Comparison of ENCODE assay signal across 12 cellular contexts in the genomic region with DNA sequence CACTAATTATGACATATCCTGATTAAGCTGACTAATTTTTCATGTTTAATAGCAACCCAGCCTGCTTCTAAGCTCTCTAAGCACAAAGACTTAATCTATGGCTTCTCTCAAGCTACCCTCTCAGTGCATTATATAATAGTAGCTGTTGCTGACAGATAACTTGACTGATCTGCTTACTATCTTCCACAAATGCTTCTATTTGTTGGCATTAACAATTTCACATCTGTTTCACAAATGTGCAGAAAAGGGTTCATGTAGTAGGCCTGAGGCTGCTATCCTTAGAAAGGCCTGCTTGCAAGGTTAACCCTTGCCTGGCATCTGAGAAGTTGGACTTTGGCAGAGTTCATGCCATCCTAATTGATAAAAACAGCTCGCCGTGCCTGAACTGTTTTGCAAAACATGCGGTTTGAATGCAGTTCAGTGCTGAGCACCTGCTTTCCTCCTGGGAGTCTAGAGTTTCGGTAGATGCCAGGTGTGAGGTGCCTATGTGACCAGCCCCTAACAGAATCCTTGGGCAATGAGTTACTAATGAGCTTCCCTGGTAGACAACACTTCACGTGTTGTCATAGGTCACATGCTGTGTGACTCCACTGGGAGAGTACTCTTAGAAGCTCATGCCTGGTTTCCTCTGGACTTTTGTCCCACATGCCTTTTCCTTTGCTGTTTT.
DNase-seq lines count a peak whose midpoint lies in the region; ATAC-seq, FAIRE-seq and TF ChIP-seq lines count a peak whose summit lies in the region.
"Had no signal": no experiment of that assay in that cellular context is flagged by ENCODE, and none has a peak within 500 bp of the region (broad histone marks: within the 10 kb centered on the region; RNA-seq: fewer than 3 reads in every experiment).

No MANE protein-coding gene starts in this region.

- BruUV-seq in GM12878 (replicated peaks; lab: Mats Ljungman, UMichigan) = no TSS peak

- in situ Hi-C loops in GM12878 (cut with MboI) = no loop called here

- no peak for FAIRE-seq in GM12878 (lab: Jason Lieb, UNC)

- POLR2A ChIA-PET in GM12878 (lab: Charles Lee) = no interaction called here

- TF ChIP-seq POLR2A in GM12878 (IDR thresholded peaks at IDR 0.05; ENCODE audit: low read depth, low read length) = no peak

- H3K79me2 ChIP-seq in GM12878 (ENCODE audit: control insufficient read depth, insufficient read depth, low read length) = no peaks in the 10 kb centered on the region
- no peaks in the 10 kb centered on the region for H3K79me2 ChIP-seq in hepatocyte

- H3K27ac ChIP-seq in GM12878 (ENCODE audit: control insufficient read depth, insufficient read depth) (no peak overlapping the region), right cardiac atrium (ENCODE audit: low read length) (no peak overlapping the region), hepatocyte (no peak overlapping the region)

- SMC1A ChIA-PET in GM12878 (lab: Charles Lee; ENCODE audit: uncharacterized antibody, unreplicated experiment) = interaction anchor here (0.9 to 1.7 kb wide), 5 partner anchors 15 to 138 kb away, joined by 3 to 5 read pairs (median 3); no protein-coding TSS in a partner anchor

- no peak for TF ChIP-seq CTCF in GM12878 (IDR thresholded peaks at IDR 0.05 in 2 of 3, conservative IDR thresholded peaks at IDR 0.05 in 1 of 3; ENCODE audit: control insufficient read depth in 2 of 3, extremely low read depth in 1 of 3, insufficient read depth in 1 of 3, low read depth in 3 of 3, low read length in 3 of 3)
- no peak for TF ChIP-seq CTCF in hepatocyte (IDR thresholded peaks at IDR 0.05; ENCODE audit: poor library complexity)

- H2AFZ ChIP-seq in GM12878 (ENCODE audit: control insufficient read depth, low read depth, low read length) = no peak overlapping the region
- H2AFZ ChIP-seq in hepatocyte = no peak overlapping the region

- WGBS in GM12878 (ENCODE audit: insufficient coverage, insufficient replicate concordance, low lambda C conversion rate, missing lambda C conversion rate) = 49% methylated on average over 5 of the region's 5 CpGs
- 88% methylated on average over 5 of the region's 5 CpGs for WGBS in right cardiac atrium
- WGBS in hepatocyte (ENCODE audit: low lambda C conversion rate, missing lambda C conversion rate) = 80% methylated on average over 5 of the region's 5 CpGs

- H4K20me1 ChIP-seq in GM12878 (ENCODE audit: control insufficient read depth, insufficient read depth) (no peaks in the 10 kb centered on the region), hepatocyte (ENCODE audit: insufficient read depth, poor library complexity, severe bottlenecking) (no peaks in the 10 kb centered on the region)

- intact Hi-C loops in GM12878 (cut with micrococcal nuclease; ENCODE audit: unreplicated experiment) = no loop called here
- intact Hi-C loops in right cardiac atrium (cut with DNase I) = no loop called here

- no peak for TF ChIP-seq EP300 in GM12878 (IDR thresholded peaks at IDR 0.05; ENCODE audit: borderline replicate concordance in 1 of 2, control insufficient read depth in 1 of 2, low read depth in 2 of 2, low read length in 2 of 2)

- no peak for TF ChIP-seq RAD21 in GM12878 (IDR thresholded peaks at IDR 0.05; ENCODE audit: insufficient read depth, low read depth, low read length)

- no peaks in the 10 kb centered on the region for H3K9me2 ChIP-seq in hepatocyte (replicated peaks; ENCODE audit: insufficient read depth)

- H3K4me2 ChIP-seq in GM12878 (ENCODE audit: control insufficient read depth, insufficient read depth) (no peak overlapping the region), hepatocyte (no peak overlapping the region)

- H3K36me3 ChIP-seq in GM12878 (ENCODE audit: control insufficient read depth in 2 of 2, insufficient read depth in 2 of 2, low read length in 1 of 2) = peaks cover 14 to 16% of the 10 kb centered on the region in 2 experiments; a peak in 3 of 4 replicates
- no peaks in the 10 kb centered on the region for H3K36me3 ChIP-seq in hepatocyte (replicated peaks; ENCODE audit: insufficient read depth, low read depth)

- RAD21 ChIA-PET in GM12878 (lab: Charles Lee; ENCODE audit: unreplicated experiment) = no interaction called here

- DNase-seq in GM12878 (ENCODE audit: low read depth, low spot score) = peak; percentile 39
- no peak for DNase-seq in right cardiac atrium
- no peak for DNase-seq in hepatocyte (ENCODE audit: low spot score)
- DNase-seq in DMS153 (lab: John Stamatoyannopoulos, UW) = no peak
- no peak for DNase-seq in activated T-cell treated with anti-CD3 and anti-CD28 coated beads for 4 hours
- DNase-seq: activated CD4-positive, alpha-beta T cell treated with anti-CD3 and anti-CD28 coated beads, Interleukin-2, amount 50 U/mL, for 1 hour; activated naive CD8-positive, alpha-beta T cell treated with anti-CD3 and anti-CD28 coated beads for 36 hours; CD8-positive, alpha-beta T cell; NCI-H1092 treated with DMSO at 0.1 percent for 48 hours had no signal

- H3K4me3 ChIP-seq in GM12878 (no peak overlapping the region), right cardiac atrium (ENCODE audit: low read length) (no peak overlapping the region), hepatocyte (no peak overlapping the region)

- H3K27me3 ChIP-seq in GM12878 (replicated peaks in 1 of 2; ENCODE audit: control insufficient read depth in 2 of 2, insufficient read depth in 2 of 2, low read length in 1 of 2) = no peaks in the 10 kb centered on the region
- H3K27me3 ChIP-seq in right cardiac atrium (ENCODE audit: control insufficient read depth, insufficient read depth) = no peaks in the 10 kb centered on the region
- H3K27me3 ChIP-seq in hepatocyte = no peaks in the 10 kb centered on the region

- no peak overlapping the region for H3K9ac ChIP-seq in GM12878 (ENCODE audit: control insufficient read depth, insufficient read depth, low read length)

- H3K9me3 ChIP-seq in GM12878 (replicated peaks; ENCODE audit: control insufficient read depth, insufficient read depth, low read length) (no peaks in the 10 kb centered on the region), right cardiac atrium (ENCODE audit: control insufficient read depth, low read length) (no peaks in the 10 kb centered on the region), hepatocyte (ENCODE audit: low read depth) (no peaks in the 10 kb centered on the region)

- H3K4me1 ChIP-seq in GM12878 (ENCODE audit: control insufficient read depth, insufficient read depth, low read length) = no peaks in the 10 kb centered on the region
- no peaks in the 10 kb centered on the region for H3K4me1 ChIP-seq in right cardiac atrium (ENCODE audit: control insufficient read depth, insufficient read depth, low read length)
- H3K4me1 ChIP-seq in hepatocyte (ENCODE audit: insufficient read depth) = no peaks in the 10 kb centered on the region

- ATAC-seq in GM18868 (IDR thresholded peaks at IDR 0.05; ENCODE audit: unreplicated experiment) = peak; percentile 66
- peak; percentile 87 for ATAC-seq in GM21786 (IDR thresholded peaks at IDR 0.05; ENCODE audit: unreplicated experiment)
- ATAC-seq in HG03469 (IDR thresholded peaks at IDR 0.05; ENCODE audit: unreplicated experiment) = peak; percentile 72
- ATAC-seq in GM12878 = peak; percentile 47
- ATAC-seq in right cardiac atrium = no peak
- ATAC-seq: CD8-positive, alpha-beta T cell had no signal

- CTCF ChIA-PET in GM12878 (lab: Yijun Ruan, JAX) = no interaction called here

TF ChIP-seq in GM12878, 131 proteins besides CTCF, POLR2A, EP300 and RAD21:
- TF ChIP-seq, protein P1, sequence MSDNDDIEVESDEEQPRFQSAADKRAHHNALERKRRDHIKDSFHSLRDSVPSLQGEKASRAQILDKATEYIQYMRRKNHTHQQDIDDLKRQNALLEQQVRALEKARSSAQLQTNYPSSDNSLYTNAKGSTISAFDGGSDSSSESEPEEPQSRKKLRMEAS (IDR thresholded peaks at IDR 0.05; ENCODE audit: low read depth, low read length) = no peak
- TF ChIP-seq BRCA1 (IDR thresholded peaks at IDR 0.05; ENCODE audit: low read depth, low read length) (no peak), SP1 (IDR thresholded peaks at IDR 0.05; ENCODE audit: low read depth, low read length) (no peak), MTA3 (IDR thresholded peaks at IDR 0.05; ENCODE audit: borderline replicate concordance, low read length) (no peak), GABPA (IDR thresholded peaks at IDR 0.05; ENCODE audit: low read depth) (no peak)

Comparison
In these comparisons a context has a peak if more than half of its experiments do, and no peak if none do; other contexts are left out.
1. ATAC-seq: peak in GM18868 (single experiment), GM21786 (single experiment), HG03469 (single experiment) and GM12878 (single experiment); none in right cardiac atrium (0 of 2).